Comparison of ENCODE assay signal across 19 cellular contexts in the genomic region with DNA sequence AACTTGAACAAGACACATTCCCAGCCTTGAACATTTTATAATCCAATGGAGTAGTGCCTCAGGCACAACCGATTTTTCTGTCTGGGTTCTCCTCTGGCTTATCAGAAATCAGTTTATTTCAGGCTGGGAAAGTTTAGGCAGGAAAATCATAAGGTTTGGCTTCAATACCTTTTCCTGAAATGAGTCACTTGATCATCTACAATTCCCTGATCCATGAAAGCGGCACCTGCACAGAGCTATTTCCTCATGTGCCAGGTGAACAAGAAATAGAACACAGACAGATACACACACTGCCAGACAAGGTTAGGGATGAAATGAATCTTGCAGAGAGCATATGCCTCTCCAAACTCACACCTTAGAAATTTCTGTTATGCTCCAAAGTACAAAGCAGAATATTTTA.
"Had no signal": no experiment of that assay in that cellular context is flagged by ENCODE, and none has a peak within 500 bp of the region (broad histone marks: within the 10 kb centered on the region; RNA-seq: fewer than 3 reads in every experiment).

No MANE protein-coding gene starts in this region.

- H3K36me3 ChIP-seq: heart left ventricle, ovary, suprapubic skin, thyroid gland, upper lobe of left lung, uterus had no signal

- H3K4me3 Mint-ChIP-seq: endodermal cell, natural killer cell, neural crest cell had no signal

- H3K27me3 ChIP-seq: ovary, suprapubic skin, thyroid gland, upper lobe of left lung, uterus had no signal

- H3K36me3 Mint-ChIP-seq: natural killer cell had no signal

- ATAC-seq: heart left ventricle, left lobe of liver, natural killer cell, right cardiac atrium had no signal

- DNase-seq: effector CD4-positive, alpha-beta T cell; endodermal cell; heart left ventricle; hippocampal formation; mammary epithelial cell; natural killer cell; ovary; right cardiac atrium; stimulated activated CD4-positive, alpha-beta T cell treated with anti-CD3 and anti-CD28 coated beads, Interleukin-2, amount 100 ng/mL, for 48 hours; stimulated activated naive CD4-positive, alpha-beta T cell treated with Interleukin-2 at 50 U/mL for 16 hours; thyroid gland; upper lobe of left lung; uterus had no signal

- H3K27ac Mint-ChIP-seq: endodermal cell, natural killer cell, progenitor cell of endocrine pancreas had no signal

- H3K4me3 ChIP-seq: coronary artery, heart left ventricle, ovary, smooth muscle cell, suprapubic skin, thyroid gland, upper lobe of left lung, uterus had no signal

- H3K4me1 ChIP-seq: heart left ventricle, suprapubic skin, thyroid gland, upper lobe of left lung, uterus had no signal

- H3K27ac ChIP-seq: coronary artery, heart left ventricle, ovary, suprapubic skin, thyroid gland, upper lobe of left lung, uterus had no signal

- H3K27me3 Mint-ChIP-seq: progenitor cell of endocrine pancreas had no signal

- H3K9me3 ChIP-seq: ovary, suprapubic skin, thyroid gland, upper lobe of left lung, uterus had no signal

- H3K4me1 Mint-ChIP-seq: endodermal cell, natural killer cell, neural crest cell had no signal
